In the genomic region with DNA sequence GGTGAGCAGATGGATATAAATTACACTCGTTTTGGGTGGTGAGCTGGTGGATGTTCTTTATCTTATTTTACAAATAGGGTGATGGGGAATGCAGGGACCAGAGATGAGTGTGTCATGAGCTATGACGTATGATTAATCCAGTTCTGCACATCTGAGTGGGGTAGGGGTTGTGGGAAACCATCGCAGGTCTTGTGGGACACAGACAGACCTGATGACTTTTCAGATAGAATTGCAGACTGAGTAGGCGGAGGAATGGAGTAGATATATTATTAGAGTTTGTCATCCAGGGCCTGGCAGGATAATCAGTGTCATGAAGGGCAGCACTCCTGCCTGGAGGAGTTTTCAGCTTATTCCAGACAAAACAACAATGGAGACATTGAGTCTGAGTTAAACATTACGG, we compare ENCODE assay signal across 22 cellular contexts. TPM values are rescaled to one million over a fixed set of nuclear protein-coding genes. Genes with fewer than 3 reads are reported as not detected.
A peak's percentile ranks its signal among the peaks of the same experiment; 100 is the strongest.
DNase-seq lines count a peak whose midpoint lies in the region; ATAC-seq and TF ChIP-seq lines count a peak whose summit lies in the region.
"Had no signal": no experiment of that assay in that cellular context is flagged by ENCODE, and none has a peak within 500 bp of the region (broad histone marks: within the 10 kb centered on the region; RNA-seq: fewer than 3 reads in every experiment).

No MANE protein-coding gene starts in this region.

- H3K27me3 ChIP-seq in mammary epithelial cell (ENCODE audit: insufficient read depth, low read length) (no peaks in the 10 kb centered on the region), RWPE2 (ENCODE audit: insufficient read depth, poor library complexity, severe bottlenecking) (no peaks in the 10 kb centered on the region), skeletal muscle satellite cell (ENCODE audit: control insufficient read depth, insufficient read depth, low read length) (no peaks in the 10 kb centered on the region)
- H3K27me3 ChIP-seq: body of pancreas had no signal

- H3K9ac ChIP-seq in mammary epithelial cell (ENCODE audit: insufficient read depth, low read length) (no peak overlapping the region), skeletal muscle satellite cell (ENCODE audit: low read depth, low read length) (peak overlapping the region; percentile 66)

- WGBS in mammary epithelial cell (ENCODE audit: low coverage, missing lambda C conversion rate): 15% methylated on average over 5 of the region's 5 CpGs

- no peaks in the 10 kb centered on the region for H4K20me1 ChIP-seq in mammary epithelial cell (ENCODE audit: insufficient read depth, low read length)

- H3K4me1 Mint-ChIP-seq in MCF 10A (ENCODE audit: insufficient read depth, unreplicated experiment): peaks cover 20% of the 10 kb centered on the region
- H3K4me1 Mint-ChIP-seq: stimulated activated naive CD8-positive, alpha-beta T cell treated with anti-CD3 and anti-CD28 coated beads, Interleukin-15, amount 100 ng/mL, for 72 hours had no signal

- intact Hi-C loops in mammary epithelial cell (cut with micrococcal nuclease) (no loop called here), MCF 10A (cut with micrococcal nuclease) (no loop called here)

- H3K36me3 ChIP-seq in mammary epithelial cell (ENCODE audit: insufficient read depth, low read length) (no peaks in the 10 kb centered on the region), RWPE2 (ENCODE audit: low read depth) (no peaks in the 10 kb centered on the region), skeletal muscle satellite cell (ENCODE audit: insufficient read depth, low read length) (no peaks in the 10 kb centered on the region)
- H3K36me3 ChIP-seq: lower lobe of right lung had no signal

- H3K27ac ChIP-seq in mammary epithelial cell (ENCODE audit: insufficient read depth, low read depth, low read length) (peak overlapping the region; percentile 48), RWPE2 (ENCODE audit: poor library complexity, severe bottlenecking) (peak overlapping the region; percentile 15)
- H3K27ac ChIP-seq: 22Rv1, body of pancreas, lower lobe of right lung had no signal

- TF ChIP-seq CTCF in mammary epithelial cell (conservative IDR thresholded peaks at IDR 0.05 in 1 of 2, IDR thresholded peaks at IDR 0.05 in 1 of 2; ENCODE audit: extremely low read depth in 1 of 2, insufficient read depth in 1 of 2, low read depth in 1 of 2, low read length in 2 of 2): no peak
- no peak for TF ChIP-seq CTCF in MCF 10A (IDR thresholded peaks at IDR 0.05; ENCODE audit: unreplicated experiment)
- TF ChIP-seq CTCF in RWPE2 (IDR thresholded peaks at IDR 0.05; ENCODE audit: poor library complexity, severe bottlenecking): no peak
- TF ChIP-seq CTCF in foreskin fibroblast (IDR thresholded peaks at IDR 0.05; ENCODE audit: low read depth, low read length): no peak

- H3K9me3 ChIP-seq in mammary epithelial cell (replicated peaks; ENCODE audit: insufficient read depth, low read length) (no peaks in the 10 kb centered on the region), RWPE2 (ENCODE audit: severe bottlenecking) (no peaks in the 10 kb centered on the region), skeletal muscle satellite cell (replicated peaks; ENCODE audit: low read length) (no peaks in the 10 kb centered on the region)
- H3K9me3 ChIP-seq: body of pancreas, Caco-2, lower lobe of right lung had no signal

- no peak overlapping the region for H3K27ac Mint-ChIP-seq in MCF 10A (ENCODE audit: low read depth, unreplicated experiment)
- no peak overlapping the region for H3K27ac Mint-ChIP-seq in activated naive CD4-positive, alpha-beta T cell treated with anti-CD3 and anti-CD28 coated beads, Interleukin-2, amount 50 U/mL, for 72 hours
- H3K27ac Mint-ChIP-seq: stimulated activated naive CD8-positive, alpha-beta T cell treated with anti-CD3 and anti-CD28 coated beads, Interleukin-15, amount 100 ng/mL, for 72 hours; T-helper 2 cell treated with Interferon-gamma antibody and Interleukin-4, amounts not matched to agents 5 μg/mL and 100 μg/mL, for 36 hours had no signal

- no peak overlapping the region for H3K4me3 Mint-ChIP-seq in MCF 10A (ENCODE audit: unreplicated experiment)
- H3K4me3 Mint-ChIP-seq: neural crest cell; stimulated activated naive CD8-positive, alpha-beta T cell treated with anti-CD3 and anti-CD28 coated beads, Interleukin-15, amount 100 ng/mL, for 72 hours; T-helper 2 cell treated with Interferon-gamma antibody and Interleukin-4, amounts not matched to agents 5 μg/mL and 100 μg/mL, for 36 hours had no signal

- peak; percentile 66 for ATAC-seq in RWPE2 (ENCODE audit: low read depth)
- ATAC-seq in activated naive CD4-positive, alpha-beta T cell treated with anti-CD3 and anti-CD28 coated beads, Interleukin-2, amount 50 U/mL, for 72 hours: no peak
- ATAC-seq: body of pancreas; lower lobe of right lung; stimulated activated naive CD8-positive, alpha-beta T cell treated with anti-CD3 and anti-CD28 coated beads, Interleukin-15, amount 100 ng/mL, for 72 hours had no signal

- peak overlapping the region; percentile 47 for H3K4me2 ChIP-seq in mammary epithelial cell (ENCODE audit: insufficient read depth, low read depth, low read length)
- H3K4me2 ChIP-seq in skeletal muscle satellite cell (ENCODE audit: low read length): no peak overlapping the region

- H3K79me2 ChIP-seq in mammary epithelial cell (ENCODE audit: insufficient read depth, low read length): no peaks in the 10 kb centered on the region

- dilution Hi-C loops in mammary epithelial cell (cut with HindIII; ENCODE audit: low sequenced_read_pairs): loop anchor here (5.0 kb wide), 1 partner anchor 61 kb away; no protein-coding TSS in a partner anchor

- no peak overlapping the region for H3K4me3 ChIP-seq in mammary epithelial cell (replicated peaks in 1 of 3; ENCODE audit: insufficient read depth in 1 of 3, low read depth in 2 of 3, low read length in 3 of 3)
- no peak overlapping the region for H3K4me3 ChIP-seq in RWPE2 (ENCODE audit: severe bottlenecking)
- H3K4me3 ChIP-seq in foreskin fibroblast (ENCODE audit: low read depth in 1 of 2, low read length in 2 of 2): no peak overlapping the region
- no peak overlapping the region for H3K4me3 ChIP-seq in skeletal muscle satellite cell (ENCODE audit: low read length)
- H3K4me3 ChIP-seq: body of pancreas, lower lobe of right lung, skin epidermis had no signal

- in situ Hi-C loops in mammary epithelial cell (cut with MboI; ENCODE audit: low sequenced_read_pairs in 2 of 2): no loop called here

- no peaks in the 10 kb centered on the region for H3K36me3 Mint-ChIP-seq in MCF 10A (ENCODE audit: insufficient read depth, unreplicated experiment)
- H3K36me3 Mint-ChIP-seq in activated naive CD4-positive, alpha-beta T cell treated with anti-CD3 and anti-CD28 coated beads, Interleukin-2, amount 50 U/mL, for 72 hours: no peaks in the 10 kb centered on the region

- DNase-seq in mammary epithelial cell (peak; percentile 97), MCF 10A (ENCODE audit: unreplicated experiment) (no peak), RWPE2 (ENCODE audit: low spot score) (no peak), foreskin fibroblast (peak; percentile 33 to 63), SK-N-DZ (ENCODE audit: low spot score) (no peak), SIG-M5 treated with dmso at 0.1 percent for 504 hours (lab: John Stamatoyannopoulos, UW; ENCODE audit: unreplicated experiment) (no peak)
- no peak for DNase-seq in activated naive CD4-positive, alpha-beta T cell treated with anti-CD3 and anti-CD28 coated beads, Interleukin-2, amount 50 U/mL, for 72 hours (ENCODE audit: low spot score in 2 of 2)
- DNase-seq: activated CD4-positive, alpha-beta T cell treated with anti-CD3 and anti-CD28 coated beads, Interleukin-2, amount 50 U/mL, for 4 hours; body of pancreas; Caco-2; GOT3; hippocampal formation; KBM-7; lower lobe of right lung; NCI-H146; NCI-H510A; stimulated activated naive CD8-positive, alpha-beta T cell treated with anti-CD3 and anti-CD28 coated beads, Interleukin-15, amount 100 ng/mL, for 72 hours had no signal

- POLR2A ChIA-PET in MCF 10A (lab: Yijun Ruan, JAX): interaction anchor here (0.8 to 2.3 kb wide), 12 partner anchors 9 to 104 kb away, joined by 3 to 18 read pairs (median 4); a partner anchor contains a TSS

- H3K4me1 ChIP-seq in mammary epithelial cell (ENCODE audit: insufficient read depth, low read length): peaks cover 31% of the 10 kb centered on the region
- peaks cover 18% of the 10 kb centered on the region for H3K4me1 ChIP-seq in RWPE2 (ENCODE audit: insufficient read depth, poor library complexity, severe bottlenecking)
- peaks cover 28% of the 10 kb centered on the region for H3K4me1 ChIP-seq in skeletal muscle satellite cell (ENCODE audit: control insufficient read depth, insufficient read depth, low read length)
- H3K4me1 ChIP-seq: lower lobe of right lung had no signal

- no peaks in the 10 kb centered on the region for H3K9me3 Mint-ChIP-seq in MCF 10A (ENCODE audit: unreplicated experiment)
- H3K9me3 Mint-ChIP-seq in activated naive CD4-positive, alpha-beta T cell treated with anti-CD3 and anti-CD28 coated beads, Interleukin-2, amount 50 U/mL, for 72 hours: no peaks in the 10 kb centered on the region
- H3K9me3 Mint-ChIP-seq: neural crest cell; stimulated activated naive CD8-positive, alpha-beta T cell treated with anti-CD3 and anti-CD28 coated beads, Interleukin-15, amount 100 ng/mL, for 72 hours; T-helper 2 cell treated with Interferon-gamma antibody and Interleukin-4, amounts not matched to agents 5 μg/mL and 100 μg/mL, for 36 hours had no signal

- no peaks in the 10 kb centered on the region for H3K27me3 Mint-ChIP-seq in MCF 10A (ENCODE audit: insufficient read depth, unreplicated experiment)

- BruUV-seq in mammary epithelial cell (replicated peaks; lab: Mats Ljungman, UMichigan): no TSS peak
- BruUV-seq in MCF 10A (replicated peaks; lab: Mats Ljungman, UMichigan): no TSS peak

- no peak overlapping the region for H2AFZ ChIP-seq in mammary epithelial cell (ENCODE audit: low read depth, low read length)

- CTCF ChIA-PET in mammary epithelial cell (lab: Charles Lee; ENCODE audit: low non-redundant PET) (no interaction called here), MCF 10A (lab: Yijun Ruan, JAX) (interaction anchor here (0.7 kb wide), 1 partner anchor 20 kb away, joined by 3 read pairs; no protein-coding TSS in a partner anchor)

RNA-seq across cellular contexts. Expression of a gene that starts 12.9 kb away (rescaled TPM):
- total RNA-seq in mammary epithelial cell: 100 to 1,000 TPM; 397 to 468 TPM
- polyA plus RNA-seq in mammary epithelial cell: 93.5 TPM
- polyA minus RNA-seq in mammary epithelial cell: 473 TPM
- total RNA-seq in MCF 10A (2022): 163 and 227 TPM in 2 replicates
- 0.76 and 2.4 TPM in 2 replicates for total RNA-seq in skeletal muscle satellite cell (2012; rRNA removed)
- not detected in 2 replicates for polyA plus RNA-seq in SK-N-DZ (2014; cell fraction: cytosol; rRNA removed)
- not detected in 2 replicates for polyA plus RNA-seq in SK-N-DZ (2014; cell fraction: nucleus; rRNA removed)
- under 1 TPM in 1 of 2 donors, not detected in 1; 0.14 TPM for total RNA-seq in activated naive CD4-positive, alpha-beta T cell treated with anti-CD3 and anti-CD28 coated beads, Interleukin-2, amount 50 U/mL, for 72 hours

Comparison
In these comparisons a context has a peak if more than half of its experiments do, and no peak if none do; other contexts are left out.
1. DNase-seq: peak in mammary epithelial cell (single experiment) and foreskin fibroblast (2 of 2); none in MCF 10A (single experiment), RWPE2 (single experiment), SK-N-DZ (single experiment), SIG-M5 treated with dmso at 0.1 percent for 504 hours (single experiment) and activated naive CD4-positive, alpha-beta T cell treated with anti-CD3 and anti-CD28 coated beads, Interleukin-2, amount 50 U/mL, for 72 hours (0 of 2).
2. RNA of a gene that starts 12.9 kb away (total RNA-seq): 397 to 468 TPM in mammary epithelial cell and 163 to 227 TPM in MCF 10A; 0.14 TPM in activated naive CD4-positive, alpha-beta T cell treated with anti-CD3 and anti-CD28 coated beads, Interleukin-2, amount 50 U/mL, for 72 hours; every median in the first group is over 100 times any median in the second.